8 cellular contexts compared by ENCODE assay signal in the genomic region with DNA sequence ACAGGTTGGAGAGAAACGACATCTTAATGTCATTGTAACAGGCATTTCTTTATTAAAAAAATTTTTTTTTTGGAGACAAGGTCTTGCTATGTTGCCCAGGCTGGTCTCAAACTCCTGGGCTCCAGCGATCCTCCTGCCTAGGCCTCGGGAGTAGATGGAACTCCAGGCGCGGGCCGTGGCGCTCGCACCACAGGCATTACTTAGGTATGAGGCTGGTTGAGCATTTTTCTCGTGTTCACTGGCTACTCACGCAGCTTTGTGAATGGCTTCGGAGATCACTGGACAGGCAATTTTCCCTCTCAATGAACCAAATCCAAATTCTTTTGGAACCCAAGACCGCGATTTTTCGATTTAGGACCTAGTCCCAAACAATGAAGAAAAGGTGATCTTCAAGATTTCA. TPM values are rescaled to one million over a fixed set of nuclear protein-coding genes. Genes with fewer than 3 reads are reported as not detected.
DNase-seq lines count a peak whose midpoint lies in the region; ATAC-seq and TF ChIP-seq lines count a peak whose summit lies in the region.

No MANE protein-coding gene starts in this region.

- H3K27me3 Mint-ChIP-seq in CD8-positive, alpha-beta T cell (ENCODE audit: low read depth): peaks cover 58% of the 10 kb centered on the region

- H3K4me3 Mint-ChIP-seq in CD8-positive, alpha-beta T cell: peak overlapping the region; percentile 77

- H3K27ac ChIP-seq in CD8-positive, alpha-beta T cell (ENCODE audit: low read depth, low read length): no peak overlapping the region
- H3K27ac ChIP-seq in PC-3 (ENCODE audit: low read length) (no peak overlapping the region), osteoblast (ENCODE audit: low read depth, low read length) (no peak overlapping the region)

- no TSS peak for BruUV-seq in PC-3 (replicated peaks; lab: Mats Ljungman, UMichigan)

- no peaks in the 10 kb centered on the region for H3K36me3 Mint-ChIP-seq in CD8-positive, alpha-beta T cell

- POLR2A ChIA-PET in CD8-positive, alpha-beta T cell (lab: Charles Lee): interaction anchor here (0.6 kb wide), 1 partner anchor 136 kb away, joined by 4 read pairs; no protein-coding TSS in a partner anchor
- POLR2A ChIA-PET in PC-3 (lab: Charles Lee; ENCODE audit: unreplicated experiment): no interaction called here

- H3K9me3 Mint-ChIP-seq in CD8-positive, alpha-beta T cell: no peaks in the 10 kb centered on the region

- H4K20me1 ChIP-seq in PC-3 (ENCODE audit: low read length) (no peaks in the 10 kb centered on the region), osteoblast (ENCODE audit: insufficient read depth, low read length) (peaks cover 9% of the 10 kb centered on the region)

- peaks cover 13% of the 10 kb centered on the region for H3K4me1 Mint-ChIP-seq in CD8-positive, alpha-beta T cell (ENCODE audit: low read depth)

- H3K4me3 ChIP-seq in CD8-positive, alpha-beta T cell (ENCODE audit: low read depth, low read length): no peak overlapping the region
- H3K4me3 ChIP-seq in PC-3 (ENCODE audit: low read length) (peak overlapping the region; percentile 73), epithelial cell of proximal tubule (ENCODE audit: low read depth, low read length) (peak overlapping the region; percentile 52), osteoblast (ENCODE audit: insufficient read depth, low read length) (peak overlapping the region; percentile 85), mucosa of descending colon (no peak overlapping the region)

- no peaks in the 10 kb centered on the region for H3K9me3 ChIP-seq in CD8-positive, alpha-beta T cell (ENCODE audit: low read length)
- H3K9me3 ChIP-seq in PC-3 (ENCODE audit: low read length): no peaks in the 10 kb centered on the region
- no peaks in the 10 kb centered on the region for H3K9me3 ChIP-seq in osteoblast (ENCODE audit: low read depth, low read length)
- H3K9me3 ChIP-seq in mucosa of descending colon: no peaks in the 10 kb centered on the region

- intact Hi-C loops in CD8-positive, alpha-beta T cell (cut with DNase I, micrococcal nuclease): loop anchor here in 1 of 2 experiments (5.0 kb wide), 1 partner anchor 165 kb away; no protein-coding TSS in a partner anchor
- intact Hi-C loops in PC-3 (cut with micrococcal nuclease) (loop anchor here (1.0 to 5.0 kb wide), 4 partner anchors 45 to 166 kb away; no protein-coding TSS in a partner anchor), mucosa of descending colon (cut with DNase I, micrococcal nuclease) (loop anchor here in 1 of 2 donors (5.0 kb wide), 1 partner anchor 155 kb away; no protein-coding TSS in a partner anchor)

- no peak for ATAC-seq in CD8-positive, alpha-beta T cell
- ATAC-seq in PC-3: no peak
- ATAC-seq in HG03039 (IDR thresholded peaks at IDR 0.05; ENCODE audit: unreplicated experiment): no peak
- ATAC-seq in mucosa of descending colon: no peak

- peaks cover 17% of the 10 kb centered on the region for H3K4me1 ChIP-seq in CD8-positive, alpha-beta T cell (ENCODE audit: insufficient read depth, low read length)
- H3K4me1 ChIP-seq in PC-3 (ENCODE audit: insufficient read depth, low read length) (peaks cover 3% of the 10 kb centered on the region; the same call in 1 of the 2 replicates), osteoblast (ENCODE audit: insufficient read depth, low read length) (peaks cover 15% of the 10 kb centered on the region), mucosa of descending colon (ENCODE audit: low read depth) (peaks cover 12% of the 10 kb centered on the region)

- no peaks in the 10 kb centered on the region for H3K9me2 ChIP-seq in PC-3 (replicated peaks; ENCODE audit: low read length)

- H3K4me2 ChIP-seq in PC-3 (ENCODE audit: low read length) (peak overlapping the region; percentile 91), osteoblast (ENCODE audit: insufficient read depth, low read length) (peak overlapping the region; percentile 78)

- H3K79me2 ChIP-seq in PC-3 (ENCODE audit: low read length) (no peaks in the 10 kb centered on the region), osteoblast (ENCODE audit: insufficient read depth, low read length) (peaks cover 36% of the 10 kb centered on the region)

- H3K36me3 ChIP-seq in CD8-positive, alpha-beta T cell (ENCODE audit: insufficient read depth, low read length): no peaks in the 10 kb centered on the region
- no peaks in the 10 kb centered on the region for H3K36me3 ChIP-seq in PC-3 (ENCODE audit: low read depth, low read length)
- H3K36me3 ChIP-seq in osteoblast (ENCODE audit: insufficient read depth, low read length): no peaks in the 10 kb centered on the region
- no peaks in the 10 kb centered on the region for H3K36me3 ChIP-seq in mucosa of descending colon (ENCODE audit: low read depth)

- H2AFZ ChIP-seq in PC-3 (ENCODE audit: low read length) (peak overlapping the region; percentile 97), osteoblast (ENCODE audit: low read length) (peak overlapping the region; percentile 53)

- CTCF ChIA-PET in CD8-positive, alpha-beta T cell (lab: Charles Lee): no interaction called here
- CTCF ChIA-PET in PC-3 (lab: Charles Lee): interaction anchor here (0.7 kb wide), 1 partner anchor 137 kb away, joined by 5 read pairs; no protein-coding TSS in a partner anchor

- H3K27ac Mint-ChIP-seq in CD8-positive, alpha-beta T cell: no peak overlapping the region

- H3K27me3 ChIP-seq in CD8-positive, alpha-beta T cell (ENCODE audit: insufficient read depth, low read length): peaks cover 16% of the 10 kb centered on the region
- H3K27me3 ChIP-seq in PC-3 (ENCODE audit: low read length) (no peaks in the 10 kb centered on the region), osteoblast (ENCODE audit: insufficient read depth, low read length) (no peaks in the 10 kb centered on the region)

- no peaks in the 10 kb centered on the region for H3F3A ChIP-seq in PC-3 (ENCODE audit: low read length, unreplicated experiment)

- TF ChIP-seq CTCF in CD8-positive, alpha-beta T cell (IDR thresholded peaks at IDR 0.05): no peak
- TF ChIP-seq CTCF in PC-3 (conservative IDR thresholded peaks at IDR 0.05; ENCODE audit: low read depth, low read length): no peak
- TF ChIP-seq CTCF in epithelial cell of proximal tubule (conservative IDR thresholded peaks at IDR 0.05; ENCODE audit: low read depth, low read length): no peak
- no peak for TF ChIP-seq CTCF in osteoblast (IDR thresholded peaks at IDR 0.05; ENCODE audit: extremely low read depth, low read depth, low read length)
- no peak for TF ChIP-seq CTCF in mucosa of descending colon (IDR thresholded peaks at IDR 0.05)

- no peak for DNase-seq in CD8-positive, alpha-beta T cell
- DNase-seq in PC-3 (peak; percentile 20), epithelial cell of proximal tubule (ENCODE audit: low read depth) (no peak), osteoblast (ENCODE audit: insufficient read length, low spot score, missing footprints) (no peak), SIG-M5 (lab: John Stamatoyannopoulos, UW) (no peak), mucosa of descending colon (no peak), mucosa of gallbladder (ENCODE audit: low spot score) (no peak)

- peak overlapping the region; percentile 28 for H3K9ac ChIP-seq in PC-3 (ENCODE audit: low read length)

RNA-seq across cellular contexts. Expression of a gene that starts 0.8 kb away (rescaled TPM):
- not detected for total RNA-seq in CD8-positive, alpha-beta T cell
- total RNA-seq in PC-3 (2014; rRNA removed) (1.8 and 2.8 TPM in 2 replicates), epithelial cell of proximal tubule (1.1 and 1.4 TPM in 2 replicates), osteoblast (2.5 and 2.7 TPM in 2 replicates), mucosa of descending colon (10 to 100 TPM in 1 of 3 donors, 1 to 10 TPM in 2; 1.3 to 22.9 (median 3.0) TPM), mucosa of gallbladder (7.6 TPM)

Comparison
In these comparisons a context has a peak if more than half of its experiments do, and no peak if none do; other contexts are left out.
1. H3K4me3 ChIP-seq: peak in PC-3 (single experiment), epithelial cell of proximal tubule (single experiment) and osteoblast (single experiment); none in CD8-positive, alpha-beta T cell (single experiment) and mucosa of descending colon (single experiment).